Comparison of ENCODE assay signal across 9 cellular contexts in genomic region chr15:76335129-76335850, GRCh38. TPM values are rescaled to one million over a fixed set of nuclear protein-coding genes. Genes with fewer than 3 reads are reported as not detected.
DNase-seq lines count a peak whose midpoint lies in the region; ATAC-seq and TF ChIP-seq lines count a peak whose summit lies in the region.
"Had no signal": no experiment of that assay in that cellular context is flagged by ENCODE, and none has a peak within 500 bp of the region (broad histone marks: within the 10 kb centered on the region; RNA-seq: fewer than 3 reads in every experiment).

No MANE protein-coding gene starts in this region.

- peaks cover 69% of the 10 kb centered on the region for H3K27me3 Mint-ChIP-seq in osteocyte (ENCODE audit: unreplicated experiment)

- H3K36me3 ChIP-seq in GM06990 (ENCODE audit: control insufficient read depth, insufficient read depth, low read length): no peaks in the 10 kb centered on the region
- H3K36me3 ChIP-seq in ectodermal cell (ENCODE audit: control insufficient read depth, insufficient read depth, low read length): no peaks in the 10 kb centered on the region

- no peak overlapping the region for H3K27ac Mint-ChIP-seq in osteocyte (ENCODE audit: unreplicated experiment)

- peak overlapping the region; percentile 74 for H3K4me3 ChIP-seq in GM06990 (replicated peaks; ENCODE audit: low read depth, low read length)
- H3K4me3 ChIP-seq in ectodermal cell (ENCODE audit: insufficient read depth, low read depth, low read length): peak overlapping the region; percentile 24

- no peak overlapping the region for H3K27ac ChIP-seq in ectodermal cell (ENCODE audit: insufficient read depth, low read depth, low read length, poor library complexity, severe bottlenecking)
- H3K27ac ChIP-seq: parathyroid adenoma had no signal

- peaks cover 32% of the 10 kb centered on the region for H3K4me1 Mint-ChIP-seq in osteocyte (ENCODE audit: unreplicated experiment)

- H3K27me3 ChIP-seq in GM06990 (replicated peaks; ENCODE audit: control insufficient read depth, insufficient read depth, low read length) (no peaks in the 10 kb centered on the region; the same call in 1 of the 2 replicates), ectodermal cell (ENCODE audit: control insufficient read depth, insufficient read depth, low read length, poor library complexity, severe bottlenecking) (peaks cover 74% of the 10 kb centered on the region)

- H3K4me1 ChIP-seq in ectodermal cell (ENCODE audit: control insufficient read depth, insufficient read depth, low read length): peaks cover 22% of the 10 kb centered on the region
- H3K4me1 ChIP-seq: parathyroid adenoma had no signal

- no peak overlapping the region for H3K4me3 Mint-ChIP-seq in osteocyte (ENCODE audit: unreplicated experiment)

- DNase-seq in GM06990 (ENCODE audit: extremely low read depth, insufficient read length) (peak; percentile 40), NCI-H526 treated with DMSO at 0.1 percent for 48 hours (lab: John Stamatoyannopoulos, UW) (peak; percentile 64), osteocyte (ENCODE audit: extremely low spot score, unreplicated experiment) (peak; percentile 84), NCI-H1417 treated with DMSO at 0.1 percent for 48 hours (lab: John Stamatoyannopoulos, UW) (no peak), SHP77 treated with DMSO at 0.1 percent for 48 hours (lab: John Stamatoyannopoulos, UW) (no peak)
- DNase-seq in activated CD4-positive, CD25-positive, alpha-beta regulatory T cell treated with anti-CD3 and anti-CD28 coated beads, Interleukin-2, amount 50 U/mL, for 72 hours: no peak

- no peaks in the 10 kb centered on the region for H3K9me3 ChIP-seq in ectodermal cell (ENCODE audit: control insufficient read depth, low read length)

- no peak for ATAC-seq in HG03378 (IDR thresholded peaks at IDR 0.05; ENCODE audit: unreplicated experiment)

- no peaks in the 10 kb centered on the region for H3K9me3 Mint-ChIP-seq in osteocyte (ENCODE audit: unreplicated experiment)

- WGBS in ectodermal cell, 2 experiments: 4 to 5% methylated on average over 45 of the region's 45 CpGs

- H3K36me3 Mint-ChIP-seq in osteocyte (ENCODE audit: unreplicated experiment): no peaks in the 10 kb centered on the region

- TF ChIP-seq CTCF in GM06990 (IDR thresholded peaks at IDR 0.05; ENCODE audit: insufficient read depth, low read length, poor library complexity, severe bottlenecking): no peak
- no peak for TF ChIP-seq CTCF in osteocyte (IDR thresholded peaks at IDR 0.05)

RNA-seq across cellular contexts. Expression of gene ISL2, which starts 1.3 kb away (rescaled TPM):
- polyA plus RNA-seq in ectodermal cell (2013, experiment 1 of 4): not detected
- 0.25 TPM for polyA plus RNA-seq in ectodermal cell (2013, experiment 2 of 4)
- not detected for polyA plus RNA-seq in ectodermal cell (2013, experiment 3 of 4)
- polyA plus RNA-seq in ectodermal cell (2013, experiment 4 of 4): 0.16 TPM
- total RNA-seq in osteocyte: not detected in 2 replicates

RNA-seq across cellular contexts. Expression of gene ETFA, which starts 24.0 kb away (rescaled TPM):
- polyA plus RNA-seq in ectodermal cell (2013, experiment 1 of 4): 119 TPM
- 116 TPM for polyA plus RNA-seq in ectodermal cell (2013, experiment 2 of 4)
- 102 TPM for polyA plus RNA-seq in ectodermal cell (2013, experiment 3 of 4)
- 110 TPM for polyA plus RNA-seq in ectodermal cell (2013, experiment 4 of 4)
- 98.2 and 102 TPM in 2 replicates for total RNA-seq in osteocyte

Comparison
In these comparisons a context has a peak if more than half of its experiments do, and no peak if none do; other contexts are left out.
1. DNase-seq: peak in GM06990 (single experiment), NCI-H526 treated with DMSO at 0.1 percent for 48 hours (single experiment) and osteocyte (single experiment); none in NCI-H1417 treated with DMSO at 0.1 percent for 48 hours (single experiment), SHP77 treated with DMSO at 0.1 percent for 48 hours (single experiment) and activated CD4-positive, CD25-positive, alpha-beta regulatory T cell treated with anti-CD3 and anti-CD28 coated beads, Interleukin-2, amount 50 U/mL, for 72 hours (single experiment).